ENCODE assay signal across 8 cellular contexts in genomic region chr19:23762884-23763711, GRCh38. TPM values are rescaled to one million over a fixed set of nuclear protein-coding genes. Genes with fewer than 3 reads are reported as not detected.
DNase-seq lines count a peak whose midpoint lies in the region; ATAC-seq and TF ChIP-seq lines count a peak whose summit lies in the region.

No MANE protein-coding gene starts in this region.

- POLR2A ChIA-PET in GM10248 (lab: Yijun Ruan, JAX), result no interaction called here

- H3K27me3 ChIP-seq in ovary (no peaks in the 10 kb centered on the region), thymus (ENCODE audit: control insufficient read depth, insufficient read depth) (no peaks in the 10 kb centered on the region)

- peaks cover 1% of the 10 kb centered on the region for H3K4me1 ChIP-seq in ovary (ENCODE audit: insufficient read depth)
- H3K4me1 ChIP-seq in thymus (ENCODE audit: control insufficient read depth, insufficient read depth, low read length), result no peaks in the 10 kb centered on the region

- peaks cover 18 to 30% of the 10 kb centered on the region in 2 donors for H3K36me3 Mint-ChIP-seq in activated naive CD4-positive, alpha-beta T cell treated with anti-CD3 and anti-CD28 coated beads, Interleukin-2, amount 50 U/mL, for 72 hours

- 2 to 4% (median 2%) methylated on average over 51 of the region's 51 CpGs for WGBS in ovary, 3 donors
- WGBS in thymus, result 6% methylated on average over 51 of the region's 51 CpGs

- ATAC-seq in HG02981 (IDR thresholded peaks at IDR 0.05; ENCODE audit: unreplicated experiment), result peak; percentile 65
- ATAC-seq in activated naive CD4-positive, alpha-beta T cell treated with anti-CD3 and anti-CD28 coated beads, Interleukin-2, amount 50 U/mL, for 72 hours, result peak; percentile 79
- peak; percentile 93 for ATAC-seq in Right ventricle myocardium inferior

- intact Hi-C loops in Right ventricle myocardium inferior (cut with DNase I), result loop anchor here (5.0 kb wide), 1 partner anchor 76 kb away; the partner anchor contains the start of gene ZNF675
- intact Hi-C loops in ovary (cut with DNase I), result no loop called here

- TF ChIP-seq CTCF in GM10248 (IDR thresholded peaks at IDR 0.05; ENCODE audit: control extremely low read depth, extremely low read depth, low read depth, missing control alignments) (no peak), ovary (IDR thresholded peaks at IDR 0.05) (no peak)

- no peak for TF ChIP-seq POLR2A in ovary (IDR thresholded peaks at IDR 0.05)

- H3K9me3 Mint-ChIP-seq in activated naive CD4-positive, alpha-beta T cell treated with anti-CD3 and anti-CD28 coated beads, Interleukin-2, amount 50 U/mL, for 72 hours, result no peaks in the 10 kb centered on the region

- H3K36me3 ChIP-seq in ovary (no peaks in the 10 kb centered on the region), thymus (ENCODE audit: control insufficient read depth, insufficient read depth) (no peaks in the 10 kb centered on the region)

- no peaks in the 10 kb centered on the region for H3K9me3 ChIP-seq in ovary
- no peaks in the 10 kb centered on the region for H3K9me3 ChIP-seq in thymus (ENCODE audit: control insufficient read depth)

- H3K27ac ChIP-seq in ovary (no peak overlapping the region), thymus (ENCODE audit: low read depth) (peak overlapping the region; percentile 56)

- CTCF ChIA-PET in GM10248 (lab: Yijun Ruan, JAX), result no interaction called here

- peak; percentile 52 for DNase-seq in GM10248 (ENCODE audit: extremely low spot score)
- peak; percentile 96 for DNase-seq in RPMI8226
- DNase-seq in activated naive CD4-positive, alpha-beta T cell treated with anti-CD3 and anti-CD28 coated beads, Interleukin-2, amount 50 U/mL, for 72 hours (ENCODE audit: low spot score in 2 of 2), result peak; percentile 79 to 85
- DNase-seq in Right ventricle myocardium inferior (ENCODE audit: missing footprints), result peak; percentile 89
- peak; percentile 70 to 86 (median 79) for DNase-seq in ovary
- no peak for DNase-seq in NCI-H2171 treated with DMSO at 0.1 percent for 48 hours (lab: John Stamatoyannopoulos, UW)

- H3K4me3 ChIP-seq in ovary (peak overlapping the region; percentile 61), thymus (ENCODE audit: low read length) (peak overlapping the region; percentile 61)

- H3K27ac Mint-ChIP-seq in activated naive CD4-positive, alpha-beta T cell treated with anti-CD3 and anti-CD28 coated beads, Interleukin-2, amount 50 U/mL, for 72 hours, result peak overlapping the region; percentile 36 to 78

- TF ChIP-seq EP300 in ovary (IDR thresholded peaks at IDR 0.05), result no peak

RNA-seq across cellular contexts. Expression of gene ZNF681, which starts 4.4 kb away (rescaled TPM):
- 1 to 10 TPM; 2.4 to 5.8 TPM for total RNA-seq in activated naive CD4-positive, alpha-beta T cell treated with anti-CD3 and anti-CD28 coated beads, Interleukin-2, amount 50 U/mL, for 72 hours
- 0.22 TPM for total RNA-seq in Right ventricle myocardium inferior
- total RNA-seq in ovary, result 1 to 10 TPM; 1.5 to 4.0 (median 3.3) TPM
- 1 to 10 TPM; 1.5 to 1.6 TPM for polyA plus RNA-seq in ovary
- polyA plus RNA-seq in thymus, result 2.8 TPM
